8 cellular contexts compared by ENCODE assay signal in genomic region chr7:2157473-2158279, GRCh38.
DNase-seq lines count a peak whose midpoint lies in the region; ATAC-seq and TF ChIP-seq lines count a peak whose summit lies in the region.

No MANE protein-coding gene starts in this region.

- no peaks in the 10 kb centered on the region for H3K27me3 Mint-ChIP-seq in activated CD4-positive, alpha-beta T cell treated with anti-CD3 and anti-CD28 coated beads, Interleukin-2, amount 10 ng/mL, durations not matched to agents 7 days and 5 days

- no peak for TF ChIP-seq CTCF in GM10266 (IDR thresholded peaks at IDR 0.05; ENCODE audit: control insufficient read depth, insufficient read depth, low read depth, missing control alignments)

- H3K4me1 Mint-ChIP-seq in activated CD4-positive, alpha-beta T cell treated with anti-CD3 and anti-CD28 coated beads, Interleukin-2, amount 10 ng/mL, durations not matched to agents 7 days and 5 days: no peaks in the 10 kb centered on the region

- DNase-seq in GM10266 (ENCODE audit: extremely low spot score): peak; percentile 54
- peak; percentile 99 for DNase-seq in NCI-H69 (lab: John Stamatoyannopoulos, UW)
- peak; percentile 94 for DNase-seq in fibroblast of gingiva (ENCODE audit: low read depth)
- peak; percentile 89 for DNase-seq in pons (ENCODE audit: low spot score)
- DNase-seq in activated CD4-positive, alpha-beta T cell treated with anti-CD3 and anti-CD28 coated beads, Interleukin-2, amount 10 ng/mL, durations not matched to agents 7 days and 5 days: no peak
- no peak for DNase-seq in stimulated activated CD4-positive, alpha-beta T cell treated with anti-CD3 and anti-CD28 coated beads, Interleukin-15, amount 100 ng/mL, for 24 hours
- DNase-seq in activated T-cell treated with anti-CD3 and anti-CD28 coated beads, Interleukin-2, amount 50 U/mL, for 48 hours: no peak

- CTCF ChIA-PET in activated CD4-positive, alpha-beta T cell treated with anti-CD3 and anti-CD28 coated beads, Interleukin-2, amount 10 ng/mL, durations not matched to agents 7 days and 5 days (lab: Charles Lee): interaction anchor here (0.6 to 1.4 kb wide), 3 partner anchors 11 to 263 kb away, joined by 3 to 5 read pairs (median 5); no protein-coding TSS in a partner anchor

- H3K4me3 Mint-ChIP-seq in activated CD4-positive, alpha-beta T cell treated with anti-CD3 and anti-CD28 coated beads, Interleukin-2, amount 10 ng/mL, durations not matched to agents 7 days and 5 days: no peak overlapping the region

- no peaks in the 10 kb centered on the region for H3K36me3 Mint-ChIP-seq in activated CD4-positive, alpha-beta T cell treated with anti-CD3 and anti-CD28 coated beads, Interleukin-2, amount 10 ng/mL, durations not matched to agents 7 days and 5 days (ENCODE audit: low read depth)

- H3K9me3 Mint-ChIP-seq in activated CD4-positive, alpha-beta T cell treated with anti-CD3 and anti-CD28 coated beads, Interleukin-2, amount 10 ng/mL, durations not matched to agents 7 days and 5 days: no peaks in the 10 kb centered on the region

- no peak overlapping the region for H3K27ac Mint-ChIP-seq in activated CD4-positive, alpha-beta T cell treated with anti-CD3 and anti-CD28 coated beads, Interleukin-2, amount 10 ng/mL, durations not matched to agents 7 days and 5 days

- ATAC-seq in HG03139 (IDR thresholded peaks at IDR 0.05; ENCODE audit: unreplicated experiment): no peak

- POLR2A ChIA-PET in activated CD4-positive, alpha-beta T cell treated with anti-CD3 and anti-CD28 coated beads, Interleukin-2, amount 10 ng/mL, durations not matched to agents 7 days and 5 days (lab: Charles Lee): no interaction called here

Comparison
In these comparisons a context has a peak if more than half of its experiments do, and no peak if none do; other contexts are left out.
1. DNase-seq: peak in GM10266 (single experiment), NCI-H69 (single experiment), fibroblast of gingiva (single experiment) and pons (single experiment); none in activated CD4-positive, alpha-beta T cell treated with anti-CD3 and anti-CD28 coated beads, Interleukin-2, amount 10 ng/mL, durations not matched to agents 7 days and 5 days (single experiment), stimulated activated CD4-positive, alpha-beta T cell treated with anti-CD3 and anti-CD28 coated beads, Interleukin-15, amount 100 ng/mL, for 24 hours (single experiment) and activated T-cell treated with anti-CD3 and anti-CD28 coated beads, Interleukin-2, amount 50 U/mL, for 48 hours (0 of 2).